ENCODE assay signal across 19 cellular contexts in genomic region chr1:204846546-204846945, GRCh38. TPM values are rescaled to one million over a fixed set of nuclear protein-coding genes. Genes with fewer than 3 reads are reported as not detected.
DNase-seq lines count a peak whose midpoint lies in the region; ATAC-seq and TF ChIP-seq lines count a peak whose summit lies in the region.
"Had no signal": no experiment of that assay in that cellular context is flagged by ENCODE, and none has a peak within 500 bp of the region (broad histone marks: within the 10 kb centered on the region; RNA-seq: fewer than 3 reads in every experiment).

No MANE protein-coding gene starts in this region.

- no peak for ATAC-seq in sciatic nerve
- no peak for ATAC-seq in GM18519 (IDR thresholded peaks at IDR 0.05; ENCODE audit: low FRiP score, unreplicated experiment)
- ATAC-seq: heart right ventricle had no signal

- H3K27ac ChIP-seq in HEK293 (ENCODE audit: extremely low read depth, low read depth, low read length): no peak overlapping the region
- H3K27ac ChIP-seq: heart right ventricle, neutrophil, SJSA1, vagina had no signal

- no peaks in the 10 kb centered on the region for H3K4me1 Mint-ChIP-seq in activated T-helper 1 cell treated with anti-CD3 and anti-CD28 coated beads, Interleukin-12 subunit alpha, Interleukin-12 subunit beta, Interleukin-2, Interleukin-4 antibody, amounts not matched to agents 30 ng/mL and 10 ng/mL and 1 ng/mL, durations not matched to agents 14 hours and 24 hours and 36 hours (ENCODE audit: low read depth)
- H3K4me1 Mint-ChIP-seq in activated CD4-positive, alpha-beta memory T cell treated with anti-CD3 and anti-CD28 coated beads for 36 hours (ENCODE audit: low read depth): no peaks in the 10 kb centered on the region
- H3K4me1 Mint-ChIP-seq: central memory CD8-positive, alpha-beta T cell; mesothelial cell of epicardium had no signal

- intact Hi-C loops in head of caudate nucleus (cut with DNase I) (no loop called here), sciatic nerve (cut with DNase I) (no loop called here)
- intact Hi-C loops in activated T-helper 1 cell treated with anti-CD3 and anti-CD28 coated beads, Interleukin-12 subunit alpha, Interleukin-12 subunit beta, Interleukin-2, Interleukin-4 antibody, amounts not matched to agents 30 ng/mL and 10 ng/mL and 1 ng/mL, durations not matched to agents 14 hours and 24 hours and 36 hours (cut with micrococcal nuclease): no loop called here
- intact Hi-C loops in activated CD4-positive, alpha-beta memory T cell treated with anti-CD3 and anti-CD28 coated beads for 36 hours (cut with micrococcal nuclease): no loop called here

- no peaks in the 10 kb centered on the region for H3K36me3 Mint-ChIP-seq in activated T-helper 1 cell treated with anti-CD3 and anti-CD28 coated beads, Interleukin-12 subunit alpha, Interleukin-12 subunit beta, Interleukin-2, Interleukin-4 antibody, amounts not matched to agents 30 ng/mL and 10 ng/mL and 1 ng/mL, durations not matched to agents 14 hours and 24 hours and 36 hours (ENCODE audit: low read depth)
- no peaks in the 10 kb centered on the region for H3K36me3 Mint-ChIP-seq in activated CD4-positive, alpha-beta memory T cell treated with anti-CD3 and anti-CD28 coated beads for 36 hours
- H3K36me3 Mint-ChIP-seq: mesothelial cell of epicardium had no signal

- no peaks in the 10 kb centered on the region for H3K36me3 ChIP-seq in HEK293 (ENCODE audit: control insufficient read depth in 2 of 2, insufficient read depth in 1 of 2, low read length in 2 of 2)
- H3K36me3 ChIP-seq: heart right ventricle, neutrophil, sigmoid colon, SJSA1, vagina had no signal

- no peak overlapping the region for H3K27ac Mint-ChIP-seq in activated T-helper 1 cell treated with anti-CD3 and anti-CD28 coated beads, Interleukin-12 subunit alpha, Interleukin-12 subunit beta, Interleukin-2, Interleukin-4 antibody, amounts not matched to agents 30 ng/mL and 10 ng/mL and 1 ng/mL, durations not matched to agents 14 hours and 24 hours and 36 hours
- H3K27ac Mint-ChIP-seq in activated CD4-positive, alpha-beta memory T cell treated with anti-CD3 and anti-CD28 coated beads for 36 hours: no peak overlapping the region
- H3K27ac Mint-ChIP-seq: mesothelial cell of epicardium; T-helper 2 cell treated with Interferon-gamma antibody and Interleukin-4, amounts not matched to agents 5 μg/mL and 100 μg/mL, for 36 hours had no signal

- POLR2A ChIA-PET in HEK293 (lab: Yijun Ruan, JAX): no interaction called here
- POLR2A ChIA-PET in activated CD4-positive, alpha-beta memory T cell treated with anti-CD3 and anti-CD28 coated beads for 36 hours (lab: Charles Lee): no interaction called here

- TF ChIP-seq CTCF in HEK293 (tag by site-specific recombination; IDR thresholded peaks at IDR 0.05): no peak

- H3K4me3 ChIP-seq in HEK293 (ENCODE audit: low read depth, low read length): no peak overlapping the region
- H3K4me3 ChIP-seq: heart right ventricle, sigmoid colon, SJSA1, vagina had no signal

- peaks cover 18% of the 10 kb centered on the region for H3K27me3 Mint-ChIP-seq in activated T-helper 1 cell treated with anti-CD3 and anti-CD28 coated beads, Interleukin-12 subunit alpha, Interleukin-12 subunit beta, Interleukin-2, Interleukin-4 antibody, amounts not matched to agents 30 ng/mL and 10 ng/mL and 1 ng/mL, durations not matched to agents 14 hours and 24 hours and 36 hours (ENCODE audit: insufficient read depth)
- H3K27me3 Mint-ChIP-seq in activated CD4-positive, alpha-beta memory T cell treated with anti-CD3 and anti-CD28 coated beads for 36 hours: peaks cover 1% of the 10 kb centered on the region

- no peaks in the 10 kb centered on the region for H3K9me3 Mint-ChIP-seq in activated T-helper 1 cell treated with anti-CD3 and anti-CD28 coated beads, Interleukin-12 subunit alpha, Interleukin-12 subunit beta, Interleukin-2, Interleukin-4 antibody, amounts not matched to agents 30 ng/mL and 10 ng/mL and 1 ng/mL, durations not matched to agents 14 hours and 24 hours and 36 hours
- H3K9me3 Mint-ChIP-seq in activated CD4-positive, alpha-beta memory T cell treated with anti-CD3 and anti-CD28 coated beads for 36 hours: no peaks in the 10 kb centered on the region
- H3K9me3 Mint-ChIP-seq: central memory CD8-positive, alpha-beta T cell; mesothelial cell of epicardium; T-helper 2 cell treated with Interferon-gamma antibody and Interleukin-4, amounts not matched to agents 5 μg/mL and 100 μg/mL, for 36 hours had no signal

- CTCF ChIA-PET in HEK293 (lab: Yijun Ruan, JAX): interaction anchor here (0.6 kb wide), 2 partner anchors 411 to 677 kb away, joined by 3 read pairs; no protein-coding TSS in a partner anchor
- CTCF ChIA-PET in activated CD4-positive, alpha-beta memory T cell treated with anti-CD3 and anti-CD28 coated beads for 36 hours (lab: Charles Lee): no interaction called here

- 0 out of 2 replicates have a peak, but pooled peaks cover 2% of the 10 kb centered on the region for H3K4me1 ChIP-seq in HEK293 (ENCODE audit: control insufficient read depth, insufficient read depth, low read length)
- H3K4me1 ChIP-seq: SJSA1 had no signal

- H3K9me3 ChIP-seq in HEK293 (ENCODE audit: control insufficient read depth, insufficient read depth, low read depth, low read length): no peaks in the 10 kb centered on the region
- H3K9me3 ChIP-seq: heart right ventricle, neutrophil, sigmoid colon, SJSA1, vagina had no signal

- no peak overlapping the region for H3K4me3 Mint-ChIP-seq in activated T-helper 1 cell treated with anti-CD3 and anti-CD28 coated beads, Interleukin-12 subunit alpha, Interleukin-12 subunit beta, Interleukin-2, Interleukin-4 antibody, amounts not matched to agents 30 ng/mL and 10 ng/mL and 1 ng/mL, durations not matched to agents 14 hours and 24 hours and 36 hours
- H3K4me3 Mint-ChIP-seq in activated CD4-positive, alpha-beta memory T cell treated with anti-CD3 and anti-CD28 coated beads for 36 hours: no peak overlapping the region
- H3K4me3 Mint-ChIP-seq: central memory CD8-positive, alpha-beta T cell; mesothelial cell of epicardium; T-helper 2 cell treated with Interferon-gamma antibody and Interleukin-4, amounts not matched to agents 5 μg/mL and 100 μg/mL, for 36 hours had no signal

- DNase-seq in NCI-H345 treated with DMSO at 0.1 percent for 48 hours (lab: John Stamatoyannopoulos, UW; ENCODE audit: unreplicated experiment) (peak; percentile 73), head of caudate nucleus (peak; percentile 67 to 96 (median 90)), sciatic nerve (ENCODE audit: low spot score) (peak; percentile 51), cerebellar nuclear complex (lab: John Stamatoyannopoulos, UW) (no peak)
- no peak for DNase-seq in activated T-helper 1 cell treated with anti-CD3 and anti-CD28 coated beads, Interleukin-12 subunit alpha, Interleukin-12 subunit beta, Interleukin-2, Interleukin-4 antibody, amounts not matched to agents 30 ng/mL and 10 ng/mL and 1 ng/mL, durations not matched to agents 14 hours and 24 hours and 36 hours (ENCODE audit: low spot score)
- DNase-seq in activated CD4-positive, alpha-beta memory T cell treated with anti-CD3 and anti-CD28 coated beads for 36 hours: no peak
- DNase-seq: activated gamma-delta T cell; heart right ventricle; sigmoid colon; stimulated activated CD4-positive, alpha-beta T cell treated with anti-CD3 and anti-CD28 coated beads, Interleukin-2, amount 100 ng/mL, for 24 hours had no signal

TF ChIP-seq in HEK293, 187 proteins besides CTCF, POLR2A, EP300 and RAD21:
- TF ChIP-seq ZIC2 (tag by site-specific recombination; IDR thresholded peaks at IDR 0.05) (0 out of 2 replicates have a peak, but pooled peaks have one; percentile 53), ZNF302 (tag by site-specific recombination; IDR thresholded peaks at IDR 0.05; ENCODE audit: low read depth) (no peak), ZFHX2 (tag by site-specific recombination; conservative IDR thresholded peaks at IDR 0.05) (no peak)

RNA-seq across cellular contexts. Expression of gene NFASC, which starts 24.1 kb away (rescaled TPM):
- total RNA-seq in sciatic nerve: 140 TPM
- 0.56 and 0.70 TPM in 2 replicates for total RNA-seq in activated T-helper 1 cell treated with anti-CD3 and anti-CD28 coated beads, Interleukin-12 subunit alpha, Interleukin-12 subunit beta, Interleukin-2, Interleukin-4 antibody, amounts not matched to agents 30 ng/mL and 10 ng/mL and 1 ng/mL, durations not matched to agents 14 hours and 24 hours and 36 hours
- under 1 TPM; 0.24 to 0.27 TPM for total RNA-seq in activated CD4-positive, alpha-beta memory T cell treated with anti-CD3 and anti-CD28 coated beads for 36 hours
- total RNA-seq: G401 had no signal

Comparison
In these comparisons a context has a peak if more than half of its experiments do, and no peak if none do; other contexts are left out.
1. DNase-seq: peak in NCI-H345 treated with DMSO at 0.1 percent for 48 hours (single experiment), head of caudate nucleus (42 of 42) and sciatic nerve (single experiment); none in activated T-helper 1 cell treated with anti-CD3 and anti-CD28 coated beads, Interleukin-12 subunit alpha, Interleukin-12 subunit beta, Interleukin-2, Interleukin-4 antibody, amounts not matched to agents 30 ng/mL and 10 ng/mL and 1 ng/mL, durations not matched to agents 14 hours and 24 hours and 36 hours (single experiment), activated CD4-positive, alpha-beta memory T cell treated with anti-CD3 and anti-CD28 coated beads for 36 hours (single experiment) and cerebellar nuclear complex (0 of 2).
2. RNA of gene NFASC, which starts 24.1 kb away (total RNA-seq): 140 TPM in sciatic nerve (single experiment); 0.56 to 0.70 TPM in activated T-helper 1 cell treated with anti-CD3 and anti-CD28 coated beads, Interleukin-12 subunit alpha, Interleukin-12 subunit beta, Interleukin-2, Interleukin-4 antibody, amounts not matched to agents 30 ng/mL and 10 ng/mL and 1 ng/mL, durations not matched to agents 14 hours and 24 hours and 36 hours and 0.24 to 0.27 TPM in activated CD4-positive, alpha-beta memory T cell treated with anti-CD3 and anti-CD28 coated beads for 36 hours; every median in the first group is over 10 times any median in the second.